In the genomic region with DNA sequence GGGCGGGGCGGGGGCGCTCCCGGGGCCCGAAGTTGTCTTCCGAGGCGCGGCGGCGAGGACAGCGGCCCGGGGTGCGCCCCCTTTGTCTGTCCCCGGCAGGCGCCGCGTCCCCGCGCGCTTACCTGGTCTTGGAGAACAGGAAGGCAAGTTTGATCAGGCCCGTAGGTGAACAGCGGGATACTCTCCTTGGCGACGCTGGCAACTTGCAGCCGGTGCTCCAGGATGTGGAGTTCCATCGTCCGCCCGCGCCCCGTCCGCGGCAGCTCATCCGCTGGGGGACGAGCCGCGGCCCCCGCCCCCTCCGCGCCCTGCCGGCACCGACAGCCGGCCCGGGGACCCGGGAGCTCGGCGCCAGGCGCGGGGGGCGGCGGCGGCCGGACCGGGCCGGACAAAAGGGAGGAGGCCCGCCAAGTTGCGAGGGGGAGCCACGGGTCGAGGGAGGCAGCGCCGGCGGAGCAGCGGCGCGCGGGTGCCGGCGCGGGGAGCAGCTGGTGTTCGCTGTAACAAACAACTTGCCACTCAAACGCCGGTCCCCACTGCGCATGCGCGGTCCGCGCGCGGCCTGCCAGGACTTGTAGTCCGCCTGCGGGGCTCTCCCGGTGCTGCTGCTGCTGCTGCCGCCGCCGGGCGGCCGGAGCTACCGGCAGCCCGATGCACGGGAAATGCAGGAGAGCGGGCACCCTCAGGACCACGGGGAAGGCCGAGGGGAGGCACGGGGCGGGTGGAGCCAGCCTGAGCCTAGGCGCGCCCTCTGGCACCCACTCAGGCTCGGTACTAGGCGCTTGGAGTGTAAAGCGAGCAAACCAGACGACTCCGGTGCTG, we compare ENCODE assay signal across 1 cellular context.
TF ChIP-seq lines count a peak whose summit lies in the region.

No MANE protein-coding gene starts in this region.

TF ChIP-seq in HepG2, 621 proteins besides CTCF, POLR2A, EP300 and RAD21 (continued from another document and continues in another):
- TF ChIP-seq, protein P1, sequence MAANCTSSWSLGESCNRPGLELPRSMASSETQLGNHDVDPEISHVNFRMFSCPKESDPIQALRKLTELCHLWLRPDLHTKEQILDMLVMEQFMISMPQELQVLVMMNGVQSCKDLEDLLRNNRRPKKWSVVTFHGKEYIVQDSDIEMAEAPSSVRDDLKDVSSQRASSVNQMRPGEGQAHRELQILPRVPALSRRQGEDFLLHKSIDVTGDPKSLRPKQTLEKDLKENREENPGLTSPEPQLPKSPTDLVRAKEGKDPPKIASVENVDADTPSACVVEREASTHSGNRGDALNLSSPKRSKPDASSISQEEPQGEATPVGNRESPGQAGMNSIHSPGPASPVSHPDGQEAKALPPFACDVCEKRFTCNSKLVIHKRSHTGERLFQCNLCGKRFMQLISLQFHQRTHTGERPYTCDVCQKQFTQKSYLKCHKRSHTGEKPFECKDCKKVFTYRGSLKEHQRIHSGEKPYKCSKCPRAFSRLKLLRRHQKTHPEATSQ (CRISPR knock-in tag; IDR thresholded peaks at IDR 0.05; ENCODE audit: borderline replicate concordance), result no peak
- TF ChIP-seq ZNF567 (CRISPR knock-in tag; IDR thresholded peaks at IDR 0.05; ENCODE audit: borderline replicate concordance) (0 out of 2 replicates have a peak, but pooled peaks have one; percentile 60), FOXA3 (CRISPR knock-in tag; IDR thresholded peaks at IDR 0.05) (no peak), NR2F2 (IDR thresholded peaks at IDR 0.05; ENCODE audit: borderline replicate concordance, low read depth) (no peak), NFRKB (IDR thresholded peaks at IDR 0.05) (no peak), ESRRA (CRISPR knock-in tag; IDR thresholded peaks at IDR 0.05; ENCODE audit: low read depth) (0 out of 2 replicates have a peak, but pooled peaks have one; percentile 27), FOXP1 (IDR thresholded peaks at IDR 0.05) (no peak), FOXP1 (CRISPR knock-in tag; IDR thresholded peaks at IDR 0.05) (no peak), EEA1 (CRISPR knock-in tag; IDR thresholded peaks at IDR 0.05; ENCODE audit: borderline replicate concordance) (no peak), NFE2L2 (IDR thresholded peaks at IDR 0.05; ENCODE audit: low read length) (no peak), SUZ12 (IDR thresholded peaks at IDR 0.05; ENCODE audit: low read depth, low read length) (peak; percentile 35), MAFG (CRISPR knock-in tag; IDR thresholded peaks at IDR 0.05) (0 out of 2 replicates have a peak, but pooled peaks have one; percentile 44), FOXA1 (IDR thresholded peaks at IDR 0.05) (no peak), FOXA1 (CRISPR knock-in tag; IDR thresholded peaks at IDR 0.05) (peak; percentile 50), ZNF552 (CRISPR knock-in tag; IDR thresholded peaks at IDR 0.05; ENCODE audit: borderline replicate concordance) (no peak), ZMYM3 (CRISPR knock-in tag; IDR thresholded peaks at IDR 0.05) (0 out of 2 replicates have a peak, but pooled peaks have one; percentile 63), AGO1 (IDR thresholded peaks at IDR 0.05; ENCODE audit: low read depth, low read length, poor library complexity, severe bottlenecking) (no peak), WIZ (CRISPR knock-in tag; IDR thresholded peaks at IDR 0.05) (no peak), CAMTA2 (CRISPR knock-in tag; IDR thresholded peaks at IDR 0.05; ENCODE audit: borderline replicate concordance) (0 out of 2 replicates have a peak, but pooled peaks have one; percentile 44), PLRG1 (conservative IDR thresholded peaks at IDR 0.05) (no peak), DNMT1 (CRISPR knock-in tag; IDR thresholded peaks at IDR 0.05) (no peak), MIER3 (CRISPR knock-in tag; IDR thresholded peaks at IDR 0.05; ENCODE audit: borderline replicate concordance) (no peak), ARID2 (CRISPR knock-in tag; IDR thresholded peaks at IDR 0.05; ENCODE audit: borderline replicate concordance) (no peak), ZNF160 (CRISPR knock-in tag; IDR thresholded peaks at IDR 0.05) (0 out of 2 replicates have a peak, but pooled peaks have one; percentile 47), TBX2 (CRISPR knock-in tag; IDR thresholded peaks at IDR 0.05; ENCODE audit: borderline replicate concordance) (peak; percentile 21; the same call in 1 of the 2 replicates), ZNF558 (CRISPR knock-in tag; IDR thresholded peaks at IDR 0.05; ENCODE audit: borderline replicate concordance) (no peak), FOXK1 (CRISPR knock-in tag; IDR thresholded peaks at IDR 0.05; ENCODE audit: borderline replicate concordance, low read depth) (peak; percentile 27; the same call in 1 of the 2 replicates), ZFP36L1 (CRISPR knock-in tag; IDR thresholded peaks at IDR 0.05) (no peak), GTF3A (CRISPR knock-in tag; conservative IDR thresholded peaks at IDR 0.05) (no peak), ZNF335 (CRISPR knock-in tag; IDR thresholded peaks at IDR 0.05) (no peak), SMAD3 (CRISPR knock-in tag; IDR thresholded peaks at IDR 0.05) (no peak), SCMH1 (CRISPR knock-in tag; IDR thresholded peaks at IDR 0.05; ENCODE audit: borderline replicate concordance) (no peak), NFE2L1 (CRISPR knock-in tag; IDR thresholded peaks at IDR 0.05; ENCODE audit: borderline replicate concordance) (no peak; the same call in 1 of the 2 replicates), ZNF850 (CRISPR knock-in tag; conservative IDR thresholded peaks at IDR 0.05) (no peak)
- TF ChIP-seq, protein P2, sequence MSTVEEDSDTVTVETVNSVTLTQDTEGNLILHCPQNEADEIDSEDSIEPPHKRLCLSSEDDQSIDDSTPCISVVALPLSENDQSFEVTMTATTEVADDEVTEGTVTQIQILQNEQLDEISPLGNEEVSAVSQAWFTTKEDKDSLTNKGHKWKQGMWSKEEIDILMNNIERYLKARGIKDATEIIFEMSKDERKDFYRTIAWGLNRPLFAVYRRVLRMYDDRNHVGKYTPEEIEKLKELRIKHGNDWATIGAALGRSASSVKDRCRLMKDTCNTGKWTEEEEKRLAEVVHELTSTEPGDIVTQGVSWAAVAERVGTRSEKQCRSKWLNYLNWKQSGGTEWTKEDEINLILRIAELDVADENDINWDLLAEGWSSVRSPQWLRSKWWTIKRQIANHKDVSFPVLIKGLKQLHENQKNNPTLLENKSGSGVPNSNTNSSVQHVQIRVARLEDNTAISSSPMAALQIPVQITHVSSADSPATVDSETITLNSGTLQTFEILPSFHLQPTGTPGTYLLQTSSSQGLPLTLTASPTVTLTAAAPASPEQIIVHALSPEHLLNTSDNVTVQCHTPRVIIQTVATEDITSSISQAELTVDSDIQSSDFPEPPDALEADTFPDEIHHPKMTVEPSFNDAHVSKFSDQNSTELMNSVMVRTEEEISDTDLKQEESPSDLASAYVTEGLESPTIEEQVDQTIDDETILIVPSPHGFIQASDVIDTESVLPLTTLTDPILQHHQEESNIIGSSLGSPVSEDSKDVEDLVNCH (CRISPR knock-in tag; IDR thresholded peaks at IDR 0.05), result no peak
- TF ChIP-seq, protein P3, sequence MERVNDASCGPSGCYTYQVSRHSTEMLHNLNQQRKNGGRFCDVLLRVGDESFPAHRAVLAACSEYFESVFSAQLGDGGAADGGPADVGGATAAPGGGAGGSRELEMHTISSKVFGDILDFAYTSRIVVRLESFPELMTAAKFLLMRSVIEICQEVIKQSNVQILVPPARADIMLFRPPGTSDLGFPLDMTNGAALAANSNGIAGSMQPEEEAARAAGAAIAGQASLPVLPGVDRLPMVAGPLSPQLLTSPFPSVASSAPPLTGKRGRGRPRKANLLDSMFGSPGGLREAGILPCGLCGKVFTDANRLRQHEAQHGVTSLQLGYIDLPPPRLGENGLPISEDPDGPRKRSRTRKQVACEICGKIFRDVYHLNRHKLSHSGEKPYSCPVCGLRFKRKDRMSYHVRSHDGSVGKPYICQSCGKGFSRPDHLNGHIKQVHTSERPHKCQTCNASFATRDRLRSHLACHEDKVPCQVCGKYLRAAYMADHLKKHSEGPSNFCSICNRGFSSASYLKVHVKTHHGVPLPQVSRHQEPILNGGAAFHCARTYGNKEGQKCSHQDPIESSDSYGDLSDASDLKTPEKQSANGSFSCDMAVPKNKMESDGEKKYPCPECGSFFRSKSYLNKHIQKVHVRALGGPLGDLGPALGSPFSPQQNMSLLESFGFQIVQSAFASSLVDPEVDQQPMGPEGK (CRISPR knock-in tag; IDR thresholded peaks at IDR 0.05), result peak; percentile 40; the same call in 1 of the 2 replicates
- TF ChIP-seq, protein P4, sequence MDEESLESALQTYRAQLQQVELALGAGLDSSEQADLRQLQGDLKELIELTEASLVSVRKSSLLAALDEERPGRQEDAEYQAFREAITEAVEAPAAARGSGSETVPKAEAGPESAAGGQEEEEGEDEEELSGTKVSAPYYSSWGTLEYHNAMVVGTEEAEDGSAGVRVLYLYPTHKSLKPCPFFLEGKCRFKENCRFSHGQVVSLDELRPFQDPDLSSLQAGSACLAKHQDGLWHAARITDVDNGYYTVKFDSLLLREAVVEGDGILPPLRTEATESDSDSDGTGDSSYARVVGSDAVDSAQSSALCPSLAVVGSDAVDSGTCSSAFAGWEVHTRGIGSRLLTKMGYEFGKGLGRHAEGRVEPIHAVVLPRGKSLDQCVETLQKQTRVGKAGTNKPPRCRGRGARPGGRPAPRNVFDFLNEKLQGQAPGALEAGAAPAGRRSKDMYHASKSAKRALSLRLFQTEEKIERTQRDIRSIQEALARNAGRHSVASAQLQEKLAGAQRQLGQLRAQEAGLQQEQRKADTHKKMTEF (CRISPR knock-in tag; IDR thresholded peaks at IDR 0.05), result peak; percentile 29; the same call in 1 of the 2 replicates
- TF ChIP-seq, protein P5, sequence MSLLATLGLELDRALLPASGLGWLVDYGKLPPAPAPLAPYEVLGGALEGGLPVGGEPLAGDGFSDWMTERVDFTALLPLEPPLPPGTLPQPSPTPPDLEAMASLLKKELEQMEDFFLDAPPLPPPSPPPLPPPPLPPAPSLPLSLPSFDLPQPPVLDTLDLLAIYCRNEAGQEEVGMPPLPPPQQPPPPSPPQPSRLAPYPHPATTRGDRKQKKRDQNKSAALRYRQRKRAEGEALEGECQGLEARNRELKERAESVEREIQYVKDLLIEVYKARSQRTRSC (CRISPR knock-in tag; IDR thresholded peaks at IDR 0.05; ENCODE audit: low read depth), result no peak
- TF ChIP-seq, protein P6, sequence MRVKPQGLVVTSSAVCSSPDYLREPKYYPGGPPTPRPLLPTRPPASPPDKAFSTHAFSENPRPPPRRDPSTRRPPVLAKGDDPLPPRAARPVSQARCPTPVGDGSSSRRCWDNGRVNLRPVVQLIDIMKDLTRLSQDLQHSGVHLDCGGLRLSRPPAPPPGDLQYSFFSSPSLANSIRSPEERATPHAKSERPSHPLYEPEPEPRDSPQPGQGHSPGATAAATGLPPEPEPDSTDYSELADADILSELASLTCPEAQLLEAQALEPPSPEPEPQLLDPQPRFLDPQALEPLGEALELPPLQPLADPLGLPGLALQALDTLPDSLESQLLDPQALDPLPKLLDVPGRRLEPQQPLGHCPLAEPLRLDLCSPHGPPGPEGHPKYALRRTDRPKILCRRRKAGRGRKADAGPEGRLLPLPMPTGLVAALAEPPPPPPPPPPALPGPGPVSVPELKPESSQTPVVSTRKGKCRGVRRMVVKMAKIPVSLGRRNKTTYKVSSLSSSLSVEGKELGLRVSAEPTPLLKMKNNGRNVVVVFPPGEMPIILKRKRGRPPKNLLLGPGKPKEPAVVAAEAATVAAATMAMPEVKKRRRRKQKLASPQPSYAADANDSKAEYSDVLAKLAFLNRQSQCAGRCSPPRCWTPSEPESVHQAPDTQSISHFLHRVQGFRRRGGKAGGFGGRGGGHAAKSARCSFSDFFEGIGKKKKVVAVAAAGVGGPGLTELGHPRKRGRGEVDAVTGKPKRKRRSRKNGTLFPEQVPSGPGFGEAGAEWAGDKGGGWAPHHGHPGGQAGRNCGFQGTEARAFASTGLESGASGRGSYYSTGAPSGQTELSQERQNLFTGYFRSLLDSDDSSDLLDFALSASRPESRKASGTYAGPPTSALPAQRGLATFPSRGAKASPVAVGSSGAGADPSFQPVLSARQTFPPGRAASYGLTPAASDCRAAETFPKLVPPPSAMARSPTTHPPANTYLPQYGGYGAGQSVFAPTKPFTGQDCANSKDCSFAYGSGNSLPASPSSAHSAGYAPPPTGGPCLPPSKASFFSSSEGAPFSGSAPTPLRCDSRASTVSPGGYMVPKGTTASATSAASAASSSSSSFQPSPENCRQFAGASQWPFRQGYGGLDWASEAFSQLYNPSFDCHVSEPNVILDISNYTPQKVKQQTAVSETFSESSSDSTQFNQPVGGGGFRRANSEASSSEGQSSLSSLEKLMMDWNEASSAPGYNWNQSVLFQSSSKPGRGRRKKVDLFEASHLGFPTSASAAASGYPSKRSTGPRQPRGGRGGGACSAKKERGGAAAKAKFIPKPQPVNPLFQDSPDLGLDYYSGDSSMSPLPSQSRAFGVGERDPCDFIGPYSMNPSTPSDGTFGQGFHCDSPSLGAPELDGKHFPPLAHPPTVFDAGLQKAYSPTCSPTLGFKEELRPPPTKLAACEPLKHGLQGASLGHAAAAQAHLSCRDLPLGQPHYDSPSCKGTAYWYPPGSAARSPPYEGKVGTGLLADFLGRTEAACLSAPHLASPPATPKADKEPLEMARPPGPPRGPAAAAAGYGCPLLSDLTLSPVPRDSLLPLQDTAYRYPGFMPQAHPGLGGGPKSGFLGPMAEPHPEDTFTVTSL (CRISPR knock-in tag; IDR thresholded peaks at IDR 0.05; ENCODE audit: borderline replicate concordance), result no peak
- TF ChIP-seq, protein P7, sequence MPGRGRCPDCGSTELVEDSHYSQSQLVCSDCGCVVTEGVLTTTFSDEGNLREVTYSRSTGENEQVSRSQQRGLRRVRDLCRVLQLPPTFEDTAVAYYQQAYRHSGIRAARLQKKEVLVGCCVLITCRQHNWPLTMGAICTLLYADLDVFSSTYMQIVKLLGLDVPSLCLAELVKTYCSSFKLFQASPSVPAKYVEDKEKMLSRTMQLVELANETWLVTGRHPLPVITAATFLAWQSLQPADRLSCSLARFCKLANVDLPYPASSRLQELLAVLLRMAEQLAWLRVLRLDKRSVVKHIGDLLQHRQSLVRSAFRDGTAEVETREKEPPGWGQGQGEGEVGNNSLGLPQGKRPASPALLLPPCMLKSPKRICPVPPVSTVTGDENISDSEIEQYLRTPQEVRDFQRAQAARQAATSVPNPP (CRISPR knock-in tag; IDR thresholded peaks at IDR 0.05), result no peak
- TF ChIP-seq, protein P8, sequence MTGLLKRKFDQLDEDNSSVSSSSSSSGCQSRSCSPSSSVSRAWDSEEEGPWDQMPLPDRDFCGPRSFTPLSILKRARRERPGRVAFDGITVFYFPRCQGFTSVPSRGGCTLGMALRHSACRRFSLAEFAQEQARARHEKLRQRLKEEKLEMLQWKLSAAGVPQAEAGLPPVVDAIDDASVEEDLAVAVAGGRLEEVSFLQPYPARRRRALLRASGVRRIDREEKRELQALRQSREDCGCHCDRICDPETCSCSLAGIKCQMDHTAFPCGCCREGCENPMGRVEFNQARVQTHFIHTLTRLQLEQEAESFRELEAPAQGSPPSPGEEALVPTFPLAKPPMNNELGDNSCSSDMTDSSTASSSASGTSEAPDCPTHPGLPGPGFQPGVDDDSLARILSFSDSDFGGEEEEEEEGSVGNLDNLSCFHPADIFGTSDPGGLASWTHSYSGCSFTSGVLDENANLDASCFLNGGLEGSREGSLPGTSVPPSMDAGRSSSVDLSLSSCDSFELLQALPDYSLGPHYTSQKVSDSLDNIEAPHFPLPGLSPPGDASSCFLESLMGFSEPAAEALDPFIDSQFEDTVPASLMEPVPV (CRISPR knock-in tag; IDR thresholded peaks at IDR 0.05), result no peak
